In genomic region chr11:6887711-6888110, GRCh38 we compare ENCODE assay signal across 21 cellular contexts. TPM values are rescaled to one million over a fixed set of nuclear protein-coding genes. Genes with fewer than 3 reads are reported as not detected.
"Had no signal": no experiment of that assay in that cellular context is flagged by ENCODE, and none has a peak within 500 bp of the region (broad histone marks: within the 10 kb centered on the region; RNA-seq: fewer than 3 reads in every experiment).

No MANE protein-coding gene starts in this region.

RNA-seq across cellular contexts. Expression of gene OR2D2, which starts 4.6 kb away (rescaled TPM):
- total RNA-seq: activated naive CD4-positive, alpha-beta T cell treated with anti-CD3 and anti-CD28 coated beads for 36 hours; activated naive CD8-positive, alpha-beta T cell treated with anti-CD3 and anti-CD28 coated beads for 36 hours; activated naive CD8-positive, alpha-beta T cell treated with anti-CD3 and anti-CD28 coated beads, Interleukin-2, amount 10 ng/mL, durations not matched to agents 7 days and 5 days; activated T-cell treated with anti-CD3 and anti-CD28 coated beads, Interleukin-2, amount 50 U/mL, for 4 hours; activated T-helper 17 cell treated with anti-CD3 and anti-CD28 coated beads, Interleukin-2, amount 50 U/mL, for 72 hours; aorta; ascending aorta; bronchial epithelial cell; cardiac muscle cell; cardiac septum; chondrocyte had no signal
- polyA plus RNA-seq: adipose tissue, adrenal gland, aorta, cardiac muscle cell had no signal

RNA-seq across cellular contexts. Expression of gene OR10A4, which starts 11.3 kb away (rescaled TPM):
- total RNA-seq: activated naive CD4-positive, alpha-beta T cell treated with anti-CD3 and anti-CD28 coated beads for 36 hours; activated naive CD4-positive, alpha-beta T cell treated with anti-CD3 and anti-CD28 coated beads, Interleukin-2, amount 50 U/mL, for 72 hours; activated naive CD8-positive, alpha-beta T cell treated with anti-CD3 and anti-CD28 coated beads for 36 hours; activated naive CD8-positive, alpha-beta T cell treated with anti-CD3 and anti-CD28 coated beads, Interleukin-2, amount 10 ng/mL, durations not matched to agents 7 days and 5 days; activated T-cell treated with anti-CD3 and anti-CD28 coated beads, Interleukin-2, amount 50 U/mL, for 4 hours; activated T-cell treated with anti-CD3 and anti-CD28 coated beads, Interleukin-2, amount 50 U/mL, for 72 hours; activated T-helper 1 cell treated with anti-CD3 and anti-CD28 coated beads, Interleukin-12 subunit alpha, Interleukin-12 subunit beta, Interleukin-2, Interleukin-4 antibody, amounts not matched to agents 30 ng/mL and 10 ng/mL and 1 ng/mL, durations not matched to agents 14 hours and 24 hours and 36 hours; activated T-helper 17 cell treated with anti-CD3 and anti-CD28 coated beads, Interleukin-2, amount 50 U/mL, for 72 hours; activated T-helper 2 cell treated with anti-CD3 and anti-CD28 coated beads, Interferon-gamma antibody, Interleukin-2, Interleukin-4, amounts not matched to agents 10 μg/mL and 5 μg/mL and 100 μg/mL, durations not matched to agents 14 hours and 24 hours and 36 hours; adrenal gland; aorta; ascending aorta; astrocyte; body of pancreas; breast epithelium; bronchial epithelial cell; cardiac muscle cell; cardiac septum; cerebellum; chondrocyte had no signal
- polyA plus RNA-seq: adipose tissue, adrenal gland, aorta, cardiac muscle cell had no signal

RNA-seq across cellular contexts. Expression of gene OR10A2, which starts 24.9 kb away (rescaled TPM):
- total RNA-seq: activated naive CD4-positive, alpha-beta T cell treated with anti-CD3 and anti-CD28 coated beads for 36 hours; activated naive CD8-positive, alpha-beta T cell treated with anti-CD3 and anti-CD28 coated beads for 36 hours; activated naive CD8-positive, alpha-beta T cell treated with anti-CD3 and anti-CD28 coated beads, Interleukin-2, amount 10 ng/mL, durations not matched to agents 7 days and 5 days; activated T-cell treated with anti-CD3 and anti-CD28 coated beads, Interleukin-2, amount 50 U/mL, for 4 hours; activated T-cell treated with anti-CD3 and anti-CD28 coated beads, Interleukin-2, amount 50 U/mL, for 72 hours; activated T-helper 1 cell treated with anti-CD3 and anti-CD28 coated beads, Interleukin-12 subunit alpha, Interleukin-12 subunit beta, Interleukin-2, Interleukin-4 antibody, amounts not matched to agents 30 ng/mL and 10 ng/mL and 1 ng/mL, durations not matched to agents 14 hours and 24 hours and 36 hours; activated T-helper 17 cell treated with anti-CD3 and anti-CD28 coated beads, Interleukin-2, amount 50 U/mL, for 72 hours; adrenal gland; aorta; ascending aorta; astrocyte; body of pancreas; breast epithelium; bronchial epithelial cell; cardiac muscle cell; cardiac septum; cerebellum; chondrocyte had no signal
- polyA plus RNA-seq: adipose tissue, adrenal gland had no signal

RNA-seq across cellular contexts. Expression of gene OR2D3, which starts 33.1 kb away (rescaled TPM):
- total RNA-seq: activated naive CD4-positive, alpha-beta T cell treated with anti-CD3 and anti-CD28 coated beads for 36 hours; activated naive CD4-positive, alpha-beta T cell treated with anti-CD3 and anti-CD28 coated beads, Interleukin-2, amount 50 U/mL, for 72 hours; activated naive CD8-positive, alpha-beta T cell treated with anti-CD3 and anti-CD28 coated beads for 36 hours; activated naive CD8-positive, alpha-beta T cell treated with anti-CD3 and anti-CD28 coated beads, Interleukin-2, amount 10 ng/mL, durations not matched to agents 7 days and 5 days; activated T-cell treated with anti-CD3 and anti-CD28 coated beads, Interleukin-2, amount 50 U/mL, for 4 hours; activated T-cell treated with anti-CD3 and anti-CD28 coated beads, Interleukin-2, amount 50 U/mL, for 72 hours; activated T-helper 1 cell treated with anti-CD3 and anti-CD28 coated beads, Interleukin-12 subunit alpha, Interleukin-12 subunit beta, Interleukin-2, Interleukin-4 antibody, amounts not matched to agents 30 ng/mL and 10 ng/mL and 1 ng/mL, durations not matched to agents 14 hours and 24 hours and 36 hours; activated T-helper 17 cell treated with anti-CD3 and anti-CD28 coated beads, Interleukin-2, amount 50 U/mL, for 72 hours; activated T-helper 2 cell treated with anti-CD3 and anti-CD28 coated beads, Interferon-gamma antibody, Interleukin-2, Interleukin-4, amounts not matched to agents 10 μg/mL and 5 μg/mL and 100 μg/mL, durations not matched to agents 14 hours and 24 hours and 36 hours; adrenal gland; aorta; ascending aorta; astrocyte; body of pancreas; breast epithelium; bronchial epithelial cell; cardiac muscle cell; cardiac septum; cerebellum; chondrocyte had no signal
- polyA plus RNA-seq: adipose tissue, adrenal gland, aorta had no signal

RNA-seq across cellular contexts. Expression of gene ZNF215, which starts 38.5 kb away (rescaled TPM):
- total RNA-seq: ascending aorta had no signal
